1 cellular context compared by ENCODE assay signal in the genomic region with DNA sequence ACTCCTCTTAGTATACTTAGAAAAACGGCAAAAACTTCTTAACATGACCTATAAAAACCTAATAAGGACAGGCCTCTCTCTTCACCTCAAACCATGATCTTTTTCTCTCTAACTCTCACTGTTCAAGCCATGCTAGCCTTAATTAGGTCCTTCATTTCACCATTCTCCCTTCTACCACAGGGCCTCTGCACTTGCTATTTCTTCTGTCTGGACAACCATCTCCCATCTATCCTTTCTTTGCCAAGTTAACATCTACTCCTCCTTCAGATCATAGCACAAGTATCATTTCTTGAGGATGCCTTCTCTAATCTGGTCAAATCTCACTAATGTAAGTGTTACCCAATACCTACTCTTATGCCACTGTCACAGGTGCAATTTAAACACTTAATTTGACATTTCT.
TF ChIP-seq lines count a peak whose summit lies in the region.

No MANE protein-coding gene starts in this region.

TF ChIP-seq in K562, 482 proteins besides CTCF, POLR2A, EP300 and RAD21 (continued from another document):
- TF ChIP-seq, protein P1, sequence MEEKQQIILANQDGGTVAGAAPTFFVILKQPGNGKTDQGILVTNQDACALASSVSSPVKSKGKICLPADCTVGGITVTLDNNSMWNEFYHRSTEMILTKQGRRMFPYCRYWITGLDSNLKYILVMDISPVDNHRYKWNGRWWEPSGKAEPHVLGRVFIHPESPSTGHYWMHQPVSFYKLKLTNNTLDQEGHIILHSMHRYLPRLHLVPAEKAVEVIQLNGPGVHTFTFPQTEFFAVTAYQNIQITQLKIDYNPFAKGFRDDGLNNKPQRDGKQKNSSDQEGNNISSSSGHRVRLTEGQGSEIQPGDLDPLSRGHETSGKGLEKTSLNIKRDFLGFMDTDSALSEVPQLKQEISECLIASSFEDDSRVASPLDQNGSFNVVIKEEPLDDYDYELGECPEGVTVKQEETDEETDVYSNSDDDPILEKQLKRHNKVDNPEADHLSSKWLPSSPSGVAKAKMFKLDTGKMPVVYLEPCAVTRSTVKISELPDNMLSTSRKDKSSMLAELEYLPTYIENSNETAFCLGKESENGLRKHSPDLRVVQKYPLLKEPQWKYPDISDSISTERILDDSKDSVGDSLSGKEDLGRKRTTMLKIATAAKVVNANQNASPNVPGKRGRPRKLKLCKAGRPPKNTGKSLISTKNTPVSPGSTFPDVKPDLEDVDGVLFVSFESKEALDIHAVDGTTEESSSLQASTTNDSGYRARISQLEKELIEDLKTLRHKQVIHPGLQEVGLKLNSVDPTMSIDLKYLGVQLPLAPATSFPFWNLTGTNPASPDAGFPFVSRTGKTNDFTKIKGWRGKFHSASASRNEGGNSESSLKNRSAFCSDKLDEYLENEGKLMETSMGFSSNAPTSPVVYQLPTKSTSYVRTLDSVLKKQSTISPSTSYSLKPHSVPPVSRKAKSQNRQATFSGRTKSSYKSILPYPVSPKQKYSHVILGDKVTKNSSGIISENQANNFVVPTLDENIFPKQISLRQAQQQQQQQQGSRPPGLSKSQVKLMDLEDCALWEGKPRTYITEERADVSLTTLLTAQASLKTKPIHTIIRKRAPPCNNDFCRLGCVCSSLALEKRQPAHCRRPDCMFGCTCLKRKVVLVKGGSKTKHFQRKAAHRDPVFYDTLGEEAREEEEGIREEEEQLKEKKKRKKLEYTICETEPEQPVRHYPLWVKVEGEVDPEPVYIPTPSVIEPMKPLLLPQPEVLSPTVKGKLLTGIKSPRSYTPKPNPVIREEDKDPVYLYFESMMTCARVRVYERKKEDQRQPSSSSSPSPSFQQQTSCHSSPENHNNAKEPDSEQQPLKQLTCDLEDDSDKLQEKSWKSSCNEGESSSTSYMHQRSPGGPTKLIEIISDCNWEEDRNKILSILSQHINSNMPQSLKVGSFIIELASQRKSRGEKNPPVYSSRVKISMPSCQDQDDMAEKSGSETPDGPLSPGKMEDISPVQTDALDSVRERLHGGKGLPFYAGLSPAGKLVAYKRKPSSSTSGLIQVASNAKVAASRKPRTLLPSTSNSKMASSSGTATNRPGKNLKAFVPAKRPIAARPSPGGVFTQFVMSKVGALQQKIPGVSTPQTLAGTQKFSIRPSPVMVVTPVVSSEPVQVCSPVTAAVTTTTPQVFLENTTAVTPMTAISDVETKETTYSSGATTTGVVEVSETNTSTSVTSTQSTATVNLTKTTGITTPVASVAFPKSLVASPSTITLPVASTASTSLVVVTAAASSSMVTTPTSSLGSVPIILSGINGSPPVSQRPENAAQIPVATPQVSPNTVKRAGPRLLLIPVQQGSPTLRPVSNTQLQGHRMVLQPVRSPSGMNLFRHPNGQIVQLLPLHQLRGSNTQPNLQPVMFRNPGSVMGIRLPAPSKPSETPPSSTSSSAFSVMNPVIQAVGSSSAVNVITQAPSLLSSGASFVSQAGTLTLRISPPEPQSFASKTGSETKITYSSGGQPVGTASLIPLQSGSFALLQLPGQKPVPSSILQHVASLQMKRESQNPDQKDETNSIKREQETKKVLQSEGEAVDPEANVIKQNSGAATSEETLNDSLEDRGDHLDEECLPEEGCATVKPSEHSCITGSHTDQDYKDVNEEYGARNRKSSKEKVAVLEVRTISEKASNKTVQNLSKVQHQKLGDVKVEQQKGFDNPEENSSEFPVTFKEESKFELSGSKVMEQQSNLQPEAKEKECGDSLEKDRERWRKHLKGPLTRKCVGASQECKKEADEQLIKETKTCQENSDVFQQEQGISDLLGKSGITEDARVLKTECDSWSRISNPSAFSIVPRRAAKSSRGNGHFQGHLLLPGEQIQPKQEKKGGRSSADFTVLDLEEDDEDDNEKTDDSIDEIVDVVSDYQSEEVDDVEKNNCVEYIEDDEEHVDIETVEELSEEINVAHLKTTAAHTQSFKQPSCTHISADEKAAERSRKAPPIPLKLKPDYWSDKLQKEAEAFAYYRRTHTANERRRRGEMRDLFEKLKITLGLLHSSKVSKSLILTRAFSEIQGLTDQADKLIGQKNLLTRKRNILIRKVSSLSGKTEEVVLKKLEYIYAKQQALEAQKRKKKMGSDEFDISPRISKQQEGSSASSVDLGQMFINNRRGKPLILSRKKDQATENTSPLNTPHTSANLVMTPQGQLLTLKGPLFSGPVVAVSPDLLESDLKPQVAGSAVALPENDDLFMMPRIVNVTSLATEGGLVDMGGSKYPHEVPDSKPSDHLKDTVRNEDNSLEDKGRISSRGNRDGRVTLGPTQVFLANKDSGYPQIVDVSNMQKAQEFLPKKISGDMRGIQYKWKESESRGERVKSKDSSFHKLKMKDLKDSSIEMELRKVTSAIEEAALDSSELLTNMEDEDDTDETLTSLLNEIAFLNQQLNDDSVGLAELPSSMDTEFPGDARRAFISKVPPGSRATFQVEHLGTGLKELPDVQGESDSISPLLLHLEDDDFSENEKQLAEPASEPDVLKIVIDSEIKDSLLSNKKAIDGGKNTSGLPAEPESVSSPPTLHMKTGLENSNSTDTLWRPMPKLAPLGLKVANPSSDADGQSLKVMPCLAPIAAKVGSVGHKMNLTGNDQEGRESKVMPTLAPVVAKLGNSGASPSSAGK (IDR thresholded peaks at IDR 0.05): no peak
- TF ChIP-seq, protein P2, sequence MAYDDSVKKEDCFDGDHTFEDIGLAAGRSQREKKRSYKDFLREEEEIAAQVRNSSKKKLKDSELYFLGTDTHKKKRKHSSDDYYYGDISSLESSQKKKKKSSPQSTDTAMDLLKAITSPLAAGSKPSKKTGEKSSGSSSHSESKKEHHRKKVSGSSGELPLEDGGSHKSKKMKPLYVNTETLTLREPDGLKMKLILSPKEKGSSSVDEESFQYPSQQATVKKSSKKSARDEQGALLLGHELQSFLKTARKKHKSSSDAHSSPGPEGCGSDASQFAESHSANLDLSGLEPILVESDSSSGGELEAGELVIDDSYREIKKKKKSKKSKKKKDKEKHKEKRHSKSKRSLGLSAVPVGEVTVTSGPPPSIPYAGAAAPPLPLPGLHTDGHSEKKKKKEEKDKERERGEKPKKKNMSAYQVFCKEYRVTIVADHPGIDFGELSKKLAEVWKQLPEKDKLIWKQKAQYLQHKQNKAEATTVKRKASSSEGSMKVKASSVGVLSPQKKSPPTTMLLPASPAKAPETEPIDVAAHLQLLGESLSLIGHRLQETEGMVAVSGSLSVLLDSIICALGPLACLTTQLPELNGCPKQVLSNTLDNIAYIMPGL (CRISPR knock-in tag; IDR thresholded peaks at IDR 0.05): no peak
- TF ChIP-seq ZKSCAN8 (CRISPR knock-in tag; IDR thresholded peaks at IDR 0.05): no peak
